ENCODE assay signal across 11 cellular contexts in the genomic region with DNA sequence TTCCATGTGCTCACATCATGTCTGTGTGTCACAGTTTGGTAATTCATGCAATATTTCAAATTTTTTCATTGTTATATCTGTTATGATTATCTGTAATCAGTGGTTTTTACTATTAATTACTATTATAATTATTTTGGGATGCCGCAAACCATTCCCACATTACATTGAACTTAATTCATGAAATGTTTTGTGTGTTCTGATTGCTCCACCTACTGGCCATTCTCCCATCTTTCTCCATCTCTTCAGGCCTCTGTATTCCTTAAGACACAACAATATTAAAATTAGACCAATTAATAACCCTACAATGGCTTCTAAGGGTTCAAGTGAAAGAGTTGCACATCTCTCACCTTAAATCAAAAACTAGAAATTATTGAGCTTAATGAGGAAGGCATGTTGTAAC.
DNase-seq lines count a peak whose midpoint lies in the region; ATAC-seq and TF ChIP-seq lines count a peak whose summit lies in the region.
"Had no signal": no experiment of that assay in that cellular context is flagged by ENCODE, and none has a peak within 500 bp of the region (broad histone marks: within the 10 kb centered on the region; RNA-seq: fewer than 3 reads in every experiment).

No MANE protein-coding gene starts in this region.

- H3K36me3 ChIP-seq in BE2C (no peaks in the 10 kb centered on the region), WERI-Rb-1 (no peaks in the 10 kb centered on the region), kidney epithelial cell (ENCODE audit: control insufficient read depth, insufficient read depth, low read length) (no peaks in the 10 kb centered on the region)

- H3K27me3 ChIP-seq in BE2C (no peaks in the 10 kb centered on the region), WERI-Rb-1 (ENCODE audit: insufficient read depth, low read depth, severe bottlenecking) (no peaks in the 10 kb centered on the region), kidney epithelial cell (ENCODE audit: control insufficient read depth, insufficient read depth, low read length) (no peaks in the 10 kb centered on the region)

- no peaks in the 10 kb centered on the region for H3K9me3 Mint-ChIP-seq in activated CD8-positive, alpha-beta T cell treated with anti-CD3 and anti-CD28 coated beads, Interleukin-2, amount 10 ng/mL, durations not matched to agents 7 days and 5 days (ENCODE audit: insufficient read depth)

- no peaks in the 10 kb centered on the region for H3K9me3 ChIP-seq in BE2C
- H3K9me3 ChIP-seq in WERI-Rb-1 (ENCODE audit: severe bottlenecking): no peaks in the 10 kb centered on the region

- ATAC-seq in HG02588 (IDR thresholded peaks at IDR 0.05; ENCODE audit: unreplicated experiment): no peak
- no peak for ATAC-seq in activated CD8-positive, alpha-beta T cell treated with anti-CD3 and anti-CD28 coated beads, Interleukin-2, amount 10 ng/mL, durations not matched to agents 7 days and 5 days
- ATAC-seq: stimulated activated memory B cell treated with anti-CD40 and anti-IgM and Interleukin-4, amounts not matched to agents 10 μg/mL and 1 μg/mL and 100 μg/mL, for 72 hours had no signal

- no peaks in the 10 kb centered on the region for H3K4me1 ChIP-seq in BE2C

- POLR2A ChIA-PET in activated CD8-positive, alpha-beta T cell treated with anti-CD3 and anti-CD28 coated beads, Interleukin-2, amount 10 ng/mL, durations not matched to agents 7 days and 5 days (lab: Charles Lee): no interaction called here

- H3K4me1 Mint-ChIP-seq in activated CD8-positive, alpha-beta T cell treated with anti-CD3 and anti-CD28 coated beads, Interleukin-2, amount 10 ng/mL, durations not matched to agents 7 days and 5 days (ENCODE audit: low read depth): no peaks in the 10 kb centered on the region
- H3K4me1 Mint-ChIP-seq: naive B cell; stimulated activated memory B cell treated with anti-CD40 and anti-IgM and Interleukin-4, amounts not matched to agents 10 μg/mL and 1 μg/mL and 100 μg/mL, for 72 hours had no signal

- CTCF ChIA-PET in activated CD8-positive, alpha-beta T cell treated with anti-CD3 and anti-CD28 coated beads, Interleukin-2, amount 10 ng/mL, durations not matched to agents 7 days and 5 days (lab: Charles Lee): no interaction called here

- H3K4me3 Mint-ChIP-seq in activated CD8-positive, alpha-beta T cell treated with anti-CD3 and anti-CD28 coated beads, Interleukin-2, amount 10 ng/mL, durations not matched to agents 7 days and 5 days: no peak overlapping the region
- H3K4me3 Mint-ChIP-seq: naive B cell; stimulated activated memory B cell treated with anti-CD40 and anti-IgM and Interleukin-4, amounts not matched to agents 10 μg/mL and 1 μg/mL and 100 μg/mL, for 72 hours had no signal

- H3K4me3 ChIP-seq in BE2C (ENCODE audit: low read depth, low read length) (no peak overlapping the region), HFF-Myc (replicated peaks; ENCODE audit: low read depth, low read length) (no peak overlapping the region), WERI-Rb-1 (ENCODE audit: low read depth, low read length) (no peak overlapping the region), kidney epithelial cell (ENCODE audit: low read depth, low read length) (no peak overlapping the region)

- no peak overlapping the region for H3K27ac Mint-ChIP-seq in activated CD8-positive, alpha-beta T cell treated with anti-CD3 and anti-CD28 coated beads, Interleukin-2, amount 10 ng/mL, durations not matched to agents 7 days and 5 days
- H3K27ac Mint-ChIP-seq: naive B cell; stimulated activated memory B cell treated with anti-CD40 and anti-IgM and Interleukin-4, amounts not matched to agents 10 μg/mL and 1 μg/mL and 100 μg/mL, for 72 hours had no signal

- DNase-seq in BE2C: peak; percentile 12
- DNase-seq in HFF-Myc (ENCODE audit: extremely low read depth, low read depth): no peak
- peak; percentile 12 for DNase-seq in WERI-Rb-1
- DNase-seq in kidney epithelial cell (ENCODE audit: low read depth): peak; percentile 5
- no peak for DNase-seq in dedifferentiated amniotic fluid mesenchymal stem cell (ENCODE audit: extremely low spot score)
- no peak for DNase-seq in activated CD8-positive, alpha-beta T cell treated with anti-CD3 and anti-CD28 coated beads, Interleukin-2, amount 10 ng/mL, durations not matched to agents 7 days and 5 days
- no peak for DNase-seq in activated T-cell treated with anti-CD3 and anti-CD28 coated beads, Interleukin-2, amount 50 U/mL, for 48 hours
- DNase-seq: aorta, naive B cell had no signal

- no peaks in the 10 kb centered on the region for H3K36me3 Mint-ChIP-seq in activated CD8-positive, alpha-beta T cell treated with anti-CD3 and anti-CD28 coated beads, Interleukin-2, amount 10 ng/mL, durations not matched to agents 7 days and 5 days (ENCODE audit: low read depth)
- H3K36me3 Mint-ChIP-seq: naive B cell; stimulated activated memory B cell treated with anti-CD40 and anti-IgM and Interleukin-4, amounts not matched to agents 10 μg/mL and 1 μg/mL and 100 μg/mL, for 72 hours had no signal

- no peak overlapping the region for H3K27ac ChIP-seq in WERI-Rb-1

- TF ChIP-seq CTCF in BE2C (IDR thresholded peaks at IDR 0.05; ENCODE audit: low read depth, low read length) (peak; percentile 73), HFF-Myc (IDR thresholded peaks at IDR 0.05; ENCODE audit: low read depth, low read length, missing control alignments) (peak; percentile 4), WERI-Rb-1 (IDR thresholded peaks at IDR 0.05; ENCODE audit: low read depth, low read length) (peak; percentile 20; the same call in 1 of the 2 replicates), kidney epithelial cell (IDR thresholded peaks at IDR 0.05; ENCODE audit: insufficient read depth, low read length, poor library complexity, severe bottlenecking) (peak; percentile 55)

- no peaks in the 10 kb centered on the region for H3K27me3 Mint-ChIP-seq in activated CD8-positive, alpha-beta T cell treated with anti-CD3 and anti-CD28 coated beads, Interleukin-2, amount 10 ng/mL, durations not matched to agents 7 days and 5 days (ENCODE audit: low read depth)
- H3K27me3 Mint-ChIP-seq: naive B cell; stimulated activated memory B cell treated with anti-CD40 and anti-IgM and Interleukin-4, amounts not matched to agents 10 μg/mL and 1 μg/mL and 100 μg/mL, for 72 hours had no signal

Comparison
In these comparisons a context has a peak if more than half of its experiments do, and no peak if none do; other contexts are left out.
1. DNase-seq: peak in BE2C (single experiment), WERI-Rb-1 (single experiment) and kidney epithelial cell (single experiment); none in HFF-Myc (single experiment), dedifferentiated amniotic fluid mesenchymal stem cell (single experiment), activated CD8-positive, alpha-beta T cell treated with anti-CD3 and anti-CD28 coated beads, Interleukin-2, amount 10 ng/mL, durations not matched to agents 7 days and 5 days (single experiment) and activated T-cell treated with anti-CD3 and anti-CD28 coated beads, Interleukin-2, amount 50 U/mL, for 48 hours (0 of 2).
2. CTCF ChIP-seq: peak in every context shown above with its lines; median percentile 73 in BE2C; 55 in kidney epithelial cell; 20 in WERI-Rb-1; 4 in HFF-Myc.